ENCODE assay signal across 1 cellular context in genomic region chr2:201450910-201451329, GRCh38.
TF ChIP-seq lines count a peak whose summit lies in the region.

No MANE protein-coding gene starts in this region.

TF ChIP-seq in GM12878, 131 proteins besides CTCF, POLR2A, EP300 and RAD21:
- TF ChIP-seq SUZ12 (IDR thresholded peaks at IDR 0.05; ENCODE audit: unreplicated experiment): no peak
- TF ChIP-seq ETV6 (conservative IDR thresholded peaks at IDR 0.05 in 1 of 2, IDR thresholded peaks at IDR 0.05 in 1 of 2; ENCODE audit: borderline replicate concordance in 1 of 2, low read depth in 1 of 2): 0 out of 4 replicates have a peak, but pooled peaks of 1 of the 2 experiments have one; percentile 22
- TF ChIP-seq BHLHE40 (IDR thresholded peaks at IDR 0.05; ENCODE audit: borderline replicate concordance in 1 of 2, low read depth in 2 of 2, low read length in 1 of 2): peak in 1 of 2 experiments; percentile 76; a peak in 1 of 4 replicates
TF ChIP-seq in GM12878: peak in this region for 2.
